19 cellular contexts compared by ENCODE assay signal in genomic region chr2:240505946-240506345, GRCh38.
"Had no signal": no experiment of that assay in that cellular context is flagged by ENCODE, and none has a peak within 500 bp of the region (broad histone marks: within the 10 kb centered on the region; RNA-seq: fewer than 3 reads in every experiment).

No MANE protein-coding gene starts in this region.

- H3K27ac Mint-ChIP-seq: naive thymus-derived CD8-positive, alpha-beta T cell had no signal

- H3K36me3 Mint-ChIP-seq: activated naive CD4-positive, alpha-beta T cell treated with anti-CD3 and anti-CD28 coated beads, Interleukin-2, amount 50 U/mL, for 72 hours had no signal

- ATAC-seq: activated naive CD4-positive, alpha-beta T cell treated with anti-CD3 and anti-CD28 coated beads, Interleukin-2, amount 50 U/mL, for 72 hours; foreskin keratinocyte; left cardiac atrium; naive thymus-derived CD8-positive, alpha-beta T cell; upper lobe of right lung had no signal

- H3K4me3 Mint-ChIP-seq: immature natural killer cell; naive thymus-derived CD8-positive, alpha-beta T cell had no signal

- H3K4me3 ChIP-seq: cardiac muscle cell, colonic mucosa, SK-N-MC, smooth muscle cell, stomach, testis, upper lobe of right lung had no signal

- H3K4me2 ChIP-seq: smooth muscle cell had no signal

- H3K27me3 Mint-ChIP-seq: naive thymus-derived CD8-positive, alpha-beta T cell had no signal

- H3K4me1 ChIP-seq: colonic mucosa, foreskin keratinocyte, stomach, testis, upper lobe of right lung had no signal

- H3K27ac ChIP-seq: cardiac muscle cell, colonic mucosa, foreskin keratinocyte, SK-N-MC, stomach, testis, upper lobe of right lung, WERI-Rb-1 had no signal

- DNase-seq: activated CD4-positive, alpha-beta T cell treated with anti-CD3 and anti-CD28 coated beads for 4 hours; activated T-cell treated with anti-CD3 and anti-CD28 coated beads for 4 hours; effector CD4-positive, alpha-beta T cell; foreskin keratinocyte; glutamatergic neuron; immature natural killer cell; left cardiac atrium; mammary epithelial cell; Right ventricle myocardium superior; testis; upper lobe of right lung; WERI-Rb-1 had no signal

- H3K36me3 ChIP-seq: cardiac muscle cell, colonic mucosa, upper lobe of right lung, WERI-Rb-1 had no signal

- H3K27me3 ChIP-seq: cardiac muscle cell, colonic mucosa, foreskin keratinocyte, stomach, testis, upper lobe of right lung had no signal

- H3K9me3 ChIP-seq: colonic mucosa, stomach, testis, upper lobe of right lung had no signal

- H3K9me3 Mint-ChIP-seq: activated naive CD4-positive, alpha-beta T cell treated with anti-CD3 and anti-CD28 coated beads, Interleukin-2, amount 50 U/mL, for 72 hours; naive thymus-derived CD8-positive, alpha-beta T cell had no signal

- H3K4me1 Mint-ChIP-seq: immature natural killer cell had no signal
